In the genomic region with DNA sequence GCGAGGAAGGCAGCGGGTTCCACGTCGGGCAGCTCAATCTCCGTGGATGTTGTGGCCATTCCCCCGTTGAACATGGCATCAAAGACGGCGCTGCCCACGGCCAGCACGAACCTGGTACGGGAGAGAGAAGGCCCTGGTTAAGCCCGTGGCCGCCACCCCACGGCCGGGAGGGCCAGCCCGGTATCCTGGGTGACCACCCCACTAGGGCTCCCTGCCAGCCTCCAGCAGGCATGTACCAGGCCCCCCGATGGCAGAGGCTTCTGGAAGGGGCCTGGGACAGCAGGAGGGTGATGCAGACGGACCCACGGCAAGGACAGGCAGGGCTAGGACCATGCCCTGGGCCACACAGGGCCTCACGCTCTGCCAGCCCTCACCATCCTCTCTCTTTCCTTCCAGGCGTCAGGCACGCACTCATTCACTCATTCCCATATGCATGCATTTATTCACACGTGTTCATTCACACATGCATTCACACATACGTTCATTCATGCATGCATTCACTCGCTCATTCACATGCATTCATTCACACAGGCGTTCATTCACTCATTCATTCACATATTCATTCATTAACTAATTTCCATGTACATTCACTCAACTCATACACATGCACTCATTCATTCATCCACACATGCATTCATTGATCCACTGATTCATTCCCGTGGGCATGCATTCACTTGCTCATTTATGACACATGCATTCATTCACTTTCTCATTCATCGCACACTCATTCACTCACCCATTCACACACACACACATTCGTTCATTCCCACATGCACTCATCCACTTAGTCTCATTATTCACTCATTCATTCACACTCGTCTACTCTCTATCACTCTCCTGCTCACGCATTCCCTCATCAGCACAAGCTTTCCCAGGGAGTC, we compare ENCODE assay signal across 14 cellular contexts.
"Had no signal": no experiment of that assay in that cellular context is flagged by ENCODE, and none has a peak within 500 bp of the region (broad histone marks: within the 10 kb centered on the region; RNA-seq: fewer than 3 reads in every experiment).

No MANE protein-coding gene starts in this region.

- H3K9me3 ChIP-seq: prostate gland had no signal

- H3K4me3 ChIP-seq: prostate gland had no signal

- H3K27me3 Mint-ChIP-seq: activated CD4-positive, alpha-beta memory T cell treated with anti-CD3 and anti-CD28 coated beads, Interleukin-2, amount 10 ng/mL, durations not matched to agents 7 days and 5 days; activated naive CD8-positive, alpha-beta T cell treated with anti-CD3 and anti-CD28 coated beads, Interleukin-2, amount 10 ng/mL, durations not matched to agents 7 days and 5 days; activated T-cell treated with anti-CD3 and anti-CD28 coated beads, Interleukin-2, amount 50 U/mL, for 24 hours; natural killer cell treated with Interleukin-12 subunit alpha and Interleukin-12 subunit beta and Interleukin-15 and Interleukin-18, amount 100 ng/mL, for 72 hours; stimulated activated naive CD8-positive, alpha-beta T cell treated with anti-CD3 and anti-CD28 coated beads, Interleukin-15, Interleukin-2, amounts not matched to agents 100 ng/mL and 50 ng/mL, for 24 hours; type B pancreatic cell had no signal

- FAIRE-seq: small intestine had no signal

- H3K4me1 ChIP-seq: prostate gland had no signal

- H3K9me3 Mint-ChIP-seq: activated CD4-positive, alpha-beta memory T cell treated with anti-CD3 and anti-CD28 coated beads, Interleukin-2, amount 10 ng/mL, durations not matched to agents 7 days and 5 days; activated naive CD8-positive, alpha-beta T cell treated with anti-CD3 and anti-CD28 coated beads, Interleukin-2, amount 10 ng/mL, durations not matched to agents 7 days and 5 days; activated T-cell treated with anti-CD3 and anti-CD28 coated beads, Interleukin-2, amount 50 U/mL, for 24 hours; natural killer cell treated with Interleukin-12 subunit alpha and Interleukin-12 subunit beta and Interleukin-15 and Interleukin-18, amount 100 ng/mL, for 72 hours; stimulated activated naive CD8-positive, alpha-beta T cell treated with anti-CD3 and anti-CD28 coated beads, Interleukin-15, Interleukin-2, amounts not matched to agents 100 ng/mL and 50 ng/mL, for 24 hours; type B pancreatic cell had no signal

- H3K4me1 Mint-ChIP-seq: endodermal cell had no signal

- H3K27ac ChIP-seq: prostate gland had no signal

- H3K27ac Mint-ChIP-seq: activated CD4-positive, alpha-beta memory T cell treated with anti-CD3 and anti-CD28 coated beads, Interleukin-2, amount 10 ng/mL, durations not matched to agents 7 days and 5 days; activated naive CD8-positive, alpha-beta T cell treated with anti-CD3 and anti-CD28 coated beads, Interleukin-2, amount 10 ng/mL, durations not matched to agents 7 days and 5 days; activated T-cell treated with anti-CD3 and anti-CD28 coated beads, Interleukin-2, amount 50 U/mL, for 24 hours; endodermal cell; natural killer cell treated with Interleukin-12 subunit alpha and Interleukin-12 subunit beta and Interleukin-15 and Interleukin-18, amount 100 ng/mL, for 72 hours; stimulated activated naive CD8-positive, alpha-beta T cell treated with anti-CD3 and anti-CD28 coated beads, Interleukin-15, Interleukin-2, amounts not matched to agents 100 ng/mL and 50 ng/mL, for 24 hours; type B pancreatic cell had no signal

- H3K4me3 Mint-ChIP-seq: activated CD4-positive, alpha-beta memory T cell treated with anti-CD3 and anti-CD28 coated beads, Interleukin-2, amount 10 ng/mL, durations not matched to agents 7 days and 5 days; activated naive CD8-positive, alpha-beta T cell treated with anti-CD3 and anti-CD28 coated beads, Interleukin-2, amount 10 ng/mL, durations not matched to agents 7 days and 5 days; activated T-cell treated with anti-CD3 and anti-CD28 coated beads, Interleukin-2, amount 50 U/mL, for 24 hours; endodermal cell; natural killer cell treated with Interleukin-12 subunit alpha and Interleukin-12 subunit beta and Interleukin-15 and Interleukin-18, amount 100 ng/mL, for 72 hours; stimulated activated naive CD8-positive, alpha-beta T cell treated with anti-CD3 and anti-CD28 coated beads, Interleukin-15, Interleukin-2, amounts not matched to agents 100 ng/mL and 50 ng/mL, for 24 hours; type B pancreatic cell had no signal

- DNase-seq: activated CD4-positive, alpha-beta memory T cell treated with anti-CD3 and anti-CD28 coated beads, Interleukin-2, amount 10 ng/mL, durations not matched to agents 7 days and 5 days; activated CD4-positive, alpha-beta T cell treated with anti-CD3 and anti-CD28 coated beads for 4 hours; activated effector memory CD4-positive, alpha-beta T cell treated with anti-CD3 and anti-CD28 coated beads, Interleukin-2, amount 50 U/mL, for 16 hours; activated naive CD8-positive, alpha-beta T cell treated with anti-CD3 and anti-CD28 coated beads, Interleukin-2, amount 10 ng/mL, durations not matched to agents 7 days and 5 days; activated T-cell treated with anti-CD3 and anti-CD28 coated beads, Interleukin-2, amount 50 U/mL, for 24 hours; endodermal cell; hypothalamus; kidney glomerular epithelial cell; small intestine; T-helper 2 cell had no signal
